ENCODE assay signal across 17 cellular contexts in the genomic region with DNA sequence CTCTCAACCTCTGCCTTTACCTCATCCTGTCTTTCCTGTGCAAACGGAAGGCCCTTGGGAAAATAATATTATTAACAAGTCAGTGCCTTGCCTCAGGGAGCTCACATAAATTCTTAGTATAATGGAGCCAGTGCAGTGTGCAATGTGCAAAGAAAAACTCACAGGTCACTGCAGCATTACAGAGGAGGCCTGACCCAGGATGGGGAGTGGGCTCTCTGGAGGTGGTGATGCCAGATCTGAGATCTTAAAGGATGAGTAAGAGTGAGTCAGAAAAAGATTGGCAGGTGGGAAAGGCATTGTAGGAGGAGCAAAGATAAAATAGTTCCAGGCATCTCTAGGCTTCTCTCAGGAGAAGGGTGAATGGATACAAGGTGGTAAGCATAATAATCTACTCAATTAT.
"Had no signal": no experiment of that assay in that cellular context is flagged by ENCODE, and none has a peak within 500 bp of the region (broad histone marks: within the 10 kb centered on the region; RNA-seq: fewer than 3 reads in every experiment).

No MANE protein-coding gene starts in this region.

- H3K36me3 Mint-ChIP-seq: activated naive CD4-positive, alpha-beta T cell treated with anti-CD3 and anti-CD28 coated beads, Interleukin-2, amount 10 ng/mL, durations not matched to agents 7 days and 5 days; stimulated activated effector memory CD8-positive, alpha-beta T cell treated with anti-CD3 and anti-CD28 coated beads, Interleukin-12 subunit alpha, Interleukin-12 subunit beta, amount 100 ng/mL, for 72 hours had no signal

- H3K4me1 Mint-ChIP-seq: activated naive CD4-positive, alpha-beta T cell treated with anti-CD3 and anti-CD28 coated beads, Interleukin-2, amount 10 ng/mL, durations not matched to agents 7 days and 5 days; stimulated activated effector memory CD8-positive, alpha-beta T cell treated with anti-CD3 and anti-CD28 coated beads, Interleukin-12 subunit alpha, Interleukin-12 subunit beta, amount 100 ng/mL, for 72 hours had no signal

- H3K36me3 ChIP-seq: esophagus squamous epithelium, lower lobe of right lung, thyroid gland, uterus had no signal

- H3K9ac ChIP-seq: parathyroid adenoma had no signal

- H2AFZ ChIP-seq: parathyroid adenoma had no signal

- H3K27ac ChIP-seq: coronary artery, esophagus squamous epithelium, lower lobe of right lung, parathyroid adenoma, sigmoid colon, thyroid gland, uterus had no signal

- H3K9me3 Mint-ChIP-seq: activated T-helper 2 cell treated with anti-CD3 and anti-CD28 coated beads, Interferon-gamma antibody, Interleukin-2, Interleukin-4, amounts not matched to agents 10 μg/mL and 5 μg/mL and 100 μg/mL, durations not matched to agents 14 hours and 24 hours and 36 hours had no signal

- H3K4me1 ChIP-seq: esophagus squamous epithelium, lower lobe of right lung, parathyroid adenoma, thyroid gland, uterus had no signal

- DNase-seq: activated CD4-positive, alpha-beta T cell treated with anti-CD3 and anti-CD28 coated beads, Interleukin-2, amount 50 U/mL, for 4 hours; activated CD4-positive, CD25-positive, alpha-beta regulatory T cell treated with anti-CD3 and anti-CD28 coated beads, Interleukin-2, amount 50 U/mL, for 72 hours; activated naive CD4-positive, alpha-beta T cell treated with anti-CD3 and anti-CD28 coated beads, Interleukin-2, amount 10 ng/mL, durations not matched to agents 7 days and 5 days; central memory CD4-positive, alpha-beta T cell; esophagus squamous epithelium; glutamatergic neuron; left cardiac atrium; lower lobe of right lung; sigmoid colon; stimulated activated CD4-positive, alpha-beta T cell treated with anti-CD3 and anti-CD28 coated beads, Interleukin-12 subunit alpha, Interleukin-12 subunit beta, amount 100 ng/mL, for 4 hours; stimulated activated CD4-positive, alpha-beta T cell treated with anti-CD3 and anti-CD28 coated beads, Interleukin-2, amount 100 ng/mL, for 24 hours; thyroid gland; uterus had no signal

- H3K4me3 Mint-ChIP-seq: activated naive CD4-positive, alpha-beta T cell treated with anti-CD3 and anti-CD28 coated beads, Interleukin-2, amount 10 ng/mL, durations not matched to agents 7 days and 5 days; stimulated activated effector memory CD8-positive, alpha-beta T cell treated with anti-CD3 and anti-CD28 coated beads, Interleukin-12 subunit alpha, Interleukin-12 subunit beta, amount 100 ng/mL, for 72 hours had no signal

- H3K27ac Mint-ChIP-seq: activated naive CD4-positive, alpha-beta T cell treated with anti-CD3 and anti-CD28 coated beads, Interleukin-2, amount 10 ng/mL, durations not matched to agents 7 days and 5 days; activated T-helper 2 cell treated with anti-CD3 and anti-CD28 coated beads, Interferon-gamma antibody, Interleukin-2, Interleukin-4, amounts not matched to agents 10 μg/mL and 5 μg/mL and 100 μg/mL, durations not matched to agents 14 hours and 24 hours and 36 hours; stimulated activated effector memory CD8-positive, alpha-beta T cell treated with anti-CD3 and anti-CD28 coated beads, Interleukin-12 subunit alpha, Interleukin-12 subunit beta, amount 100 ng/mL, for 72 hours had no signal

- ATAC-seq: lower lobe of right lung; stimulated activated effector memory CD8-positive, alpha-beta T cell treated with anti-CD3 and anti-CD28 coated beads, Interleukin-12 subunit alpha, Interleukin-12 subunit beta, amount 100 ng/mL, for 72 hours had no signal

- H3K4me3 ChIP-seq: coronary artery, esophagus squamous epithelium, lower lobe of right lung, sigmoid colon, thyroid gland, uterus had no signal

- H3K9me3 ChIP-seq: lower lobe of right lung, sigmoid colon, thyroid gland, uterus had no signal

- H3K27me3 Mint-ChIP-seq: activated naive CD4-positive, alpha-beta T cell treated with anti-CD3 and anti-CD28 coated beads, Interleukin-2, amount 10 ng/mL, durations not matched to agents 7 days and 5 days had no signal

- H3K27me3 ChIP-seq: esophagus squamous epithelium, sigmoid colon, thyroid gland, uterus had no signal
